ENCODE assay signal across 17 cellular contexts in genomic region chr7:25758559-25758958, GRCh38.
DNase-seq lines count a peak whose midpoint lies in the region; TF ChIP-seq lines count a peak whose summit lies in the region.
"Had no signal": no experiment of that assay in that cellular context is flagged by ENCODE, and none has a peak within 500 bp of the region (broad histone marks: within the 10 kb centered on the region; RNA-seq: fewer than 3 reads in every experiment).

No MANE protein-coding gene starts in this region.

- in situ Hi-C loops in mammary epithelial cell (cut with MboI; ENCODE audit: low sequenced_read_pairs in 2 of 2), result no loop called here

- POLR2A ChIA-PET in MCF 10A (lab: Yijun Ruan, JAX), result no interaction called here

- no peak overlapping the region for H3K27ac Mint-ChIP-seq in MCF 10A (ENCODE audit: low read depth, unreplicated experiment)
- no peak overlapping the region for H3K27ac Mint-ChIP-seq in activated T-helper 1 cell treated with anti-CD3 and anti-CD28 coated beads, Interleukin-12 subunit alpha, Interleukin-12 subunit beta, Interleukin-2, Interleukin-4 antibody, amounts not matched to agents 30 ng/mL and 10 ng/mL and 1 ng/mL, durations not matched to agents 14 hours and 24 hours and 36 hours
- H3K27ac Mint-ChIP-seq: stimulated activated memory B cell treated with anti-CD40 and anti-IgM and Interleukin-4, amounts not matched to agents 10 μg/mL and 1 μg/mL and 100 μg/mL, for 72 hours had no signal

- TF ChIP-seq EP300 in suprapubic skin (IDR thresholded peaks at IDR 0.05), result no peak

- 15% methylated on average over 4 of the region's 4 CpGs for WGBS in mammary epithelial cell (ENCODE audit: low coverage, missing lambda C conversion rate)
- WGBS in suprapubic skin, result 53% methylated on average over 4 of the region's 4 CpGs

- H3K9me3 ChIP-seq in mammary epithelial cell (replicated peaks; ENCODE audit: insufficient read depth, low read length) (no peaks in the 10 kb centered on the region), vagina (no peaks in the 10 kb centered on the region), suprapubic skin (no peaks in the 10 kb centered on the region)

- H3K4me3 ChIP-seq in mammary epithelial cell (replicated peaks in 1 of 3; ENCODE audit: insufficient read depth in 1 of 3, low read depth in 2 of 3, low read length in 3 of 3) (no peak overlapping the region), epithelial cell of esophagus (ENCODE audit: low read length) (no peak overlapping the region), vagina (no peak overlapping the region), suprapubic skin (no peak overlapping the region)

- DNase-seq in mammary epithelial cell, result peak; percentile 17
- no peak for DNase-seq in MCF 10A (ENCODE audit: unreplicated experiment)
- DNase-seq in NCI-H345 (lab: John Stamatoyannopoulos, UW), result peak; percentile 79
- peak; percentile 74 for DNase-seq in epithelial cell of esophagus (ENCODE audit: low read depth)
- DNase-seq in vagina (ENCODE audit: extremely low spot score in 2 of 2), result no peak
- no peak for DNase-seq in suprapubic skin (ENCODE audit: low spot score in 2 of 2)
- DNase-seq in NCI-H446 (lab: John Stamatoyannopoulos, UW), result no peak
- DNase-seq in activated T-helper 1 cell treated with anti-CD3 and anti-CD28 coated beads, Interleukin-12 subunit alpha, Interleukin-12 subunit beta, Interleukin-2, Interleukin-4 antibody, amounts not matched to agents 30 ng/mL and 10 ng/mL and 1 ng/mL, durations not matched to agents 14 hours and 24 hours and 36 hours (ENCODE audit: low spot score), result no peak
- DNase-seq: activated CD4-positive, alpha-beta T cell treated with anti-CD3 and anti-CD28 coated beads, Interleukin-2, amount 50 U/mL, for 1 hour; activated CD8-positive, alpha-beta memory T cell treated with anti-CD3 and anti-CD28 coated beads, Interleukin-2, amount 50 U/mL, for 48 hours; activated gamma-delta T cell treated with Interleukin-2 at 50 U/mL for 16 hours; anterior cingulate cortex; DMS53; kidney glomerular epithelial cell; retina had no signal

- H4K20me1 ChIP-seq in mammary epithelial cell (ENCODE audit: insufficient read depth, low read length), result no peaks in the 10 kb centered on the region

- no peaks in the 10 kb centered on the region for H3K79me2 ChIP-seq in mammary epithelial cell (ENCODE audit: insufficient read depth, low read length)

- peaks cover 92% of the 10 kb centered on the region for H3K27me3 Mint-ChIP-seq in MCF 10A (ENCODE audit: insufficient read depth, unreplicated experiment)
- peaks cover 13% of the 10 kb centered on the region for H3K27me3 Mint-ChIP-seq in activated T-helper 1 cell treated with anti-CD3 and anti-CD28 coated beads, Interleukin-12 subunit alpha, Interleukin-12 subunit beta, Interleukin-2, Interleukin-4 antibody, amounts not matched to agents 30 ng/mL and 10 ng/mL and 1 ng/mL, durations not matched to agents 14 hours and 24 hours and 36 hours (ENCODE audit: insufficient read depth)

- no peaks in the 10 kb centered on the region for H3K4me1 Mint-ChIP-seq in MCF 10A (ENCODE audit: insufficient read depth, unreplicated experiment)
- H3K4me1 Mint-ChIP-seq in activated T-helper 1 cell treated with anti-CD3 and anti-CD28 coated beads, Interleukin-12 subunit alpha, Interleukin-12 subunit beta, Interleukin-2, Interleukin-4 antibody, amounts not matched to agents 30 ng/mL and 10 ng/mL and 1 ng/mL, durations not matched to agents 14 hours and 24 hours and 36 hours (ENCODE audit: low read depth), result no peaks in the 10 kb centered on the region
- H3K4me1 Mint-ChIP-seq: stimulated activated memory B cell treated with anti-CD40 and anti-IgM and Interleukin-4, amounts not matched to agents 10 μg/mL and 1 μg/mL and 100 μg/mL, for 72 hours had no signal

- H3K27me3 ChIP-seq in mammary epithelial cell (ENCODE audit: insufficient read depth, low read length) (peaks cover 6% of the 10 kb centered on the region), vagina (no peaks in the 10 kb centered on the region), suprapubic skin (no peaks in the 10 kb centered on the region)

- no peaks in the 10 kb centered on the region for H3K36me3 Mint-ChIP-seq in MCF 10A (ENCODE audit: insufficient read depth, unreplicated experiment)
- no peaks in the 10 kb centered on the region for H3K36me3 Mint-ChIP-seq in activated T-helper 1 cell treated with anti-CD3 and anti-CD28 coated beads, Interleukin-12 subunit alpha, Interleukin-12 subunit beta, Interleukin-2, Interleukin-4 antibody, amounts not matched to agents 30 ng/mL and 10 ng/mL and 1 ng/mL, durations not matched to agents 14 hours and 24 hours and 36 hours (ENCODE audit: low read depth)
- H3K36me3 Mint-ChIP-seq: stimulated activated memory B cell treated with anti-CD40 and anti-IgM and Interleukin-4, amounts not matched to agents 10 μg/mL and 1 μg/mL and 100 μg/mL, for 72 hours had no signal

- H2AFZ ChIP-seq in mammary epithelial cell (ENCODE audit: low read depth, low read length), result no peak overlapping the region

- H3K27ac ChIP-seq in mammary epithelial cell (ENCODE audit: insufficient read depth, low read depth, low read length) (no peak overlapping the region), vagina (no peak overlapping the region), suprapubic skin (no peak overlapping the region)

- H3K9ac ChIP-seq in mammary epithelial cell (ENCODE audit: insufficient read depth, low read length), result no peak overlapping the region

- H3K4me1 ChIP-seq in mammary epithelial cell (ENCODE audit: insufficient read depth, low read length) (peaks cover 5% of the 10 kb centered on the region), vagina (peaks cover 19% of the 10 kb centered on the region), suprapubic skin (peaks cover 22% of the 10 kb centered on the region)

- BruUV-seq in mammary epithelial cell (replicated peaks; lab: Mats Ljungman, UMichigan), result no TSS peak
- BruUV-seq in MCF 10A (replicated peaks; lab: Mats Ljungman, UMichigan), result no TSS peak

- H3K9me3 Mint-ChIP-seq in MCF 10A (ENCODE audit: unreplicated experiment), result no peaks in the 10 kb centered on the region
- H3K9me3 Mint-ChIP-seq in activated T-helper 1 cell treated with anti-CD3 and anti-CD28 coated beads, Interleukin-12 subunit alpha, Interleukin-12 subunit beta, Interleukin-2, Interleukin-4 antibody, amounts not matched to agents 30 ng/mL and 10 ng/mL and 1 ng/mL, durations not matched to agents 14 hours and 24 hours and 36 hours, result no peaks in the 10 kb centered on the region
- H3K9me3 Mint-ChIP-seq: stimulated activated memory B cell treated with anti-CD40 and anti-IgM and Interleukin-4, amounts not matched to agents 10 μg/mL and 1 μg/mL and 100 μg/mL, for 72 hours had no signal

- no peak for TF ChIP-seq CTCF in mammary epithelial cell (conservative IDR thresholded peaks at IDR 0.05 in 1 of 2, IDR thresholded peaks at IDR 0.05 in 1 of 2; ENCODE audit: extremely low read depth in 1 of 2, insufficient read depth in 1 of 2, low read depth in 1 of 2, low read length in 2 of 2)
- TF ChIP-seq CTCF in MCF 10A (IDR thresholded peaks at IDR 0.05; ENCODE audit: unreplicated experiment), result no peak
- TF ChIP-seq CTCF in epithelial cell of esophagus (IDR thresholded peaks at IDR 0.05; ENCODE audit: insufficient read depth, low read depth, low read length, missing control alignments), result no peak
- no peak for TF ChIP-seq CTCF in vagina (IDR thresholded peaks at IDR 0.05)
- no peak for TF ChIP-seq CTCF in suprapubic skin (IDR thresholded peaks at IDR 0.05)

- CTCF ChIA-PET in mammary epithelial cell (lab: Charles Lee; ENCODE audit: low non-redundant PET) (no interaction called here), MCF 10A (lab: Yijun Ruan, JAX) (no interaction called here)

- dilution Hi-C loops in mammary epithelial cell (cut with HindIII; ENCODE audit: low sequenced_read_pairs), result no loop called here

- intact Hi-C loops in mammary epithelial cell (cut with micrococcal nuclease), result no loop called here
- intact Hi-C loops in MCF 10A (cut with micrococcal nuclease), result no loop called here
- intact Hi-C loops in vagina (cut with DNase I), result no loop called here
- intact Hi-C loops in activated T-helper 1 cell treated with anti-CD3 and anti-CD28 coated beads, Interleukin-12 subunit alpha, Interleukin-12 subunit beta, Interleukin-2, Interleukin-4 antibody, amounts not matched to agents 30 ng/mL and 10 ng/mL and 1 ng/mL, durations not matched to agents 14 hours and 24 hours and 36 hours (cut with micrococcal nuclease), result no loop called here

- TF ChIP-seq POLR2A in vagina (IDR thresholded peaks at IDR 0.05) (no peak), suprapubic skin (IDR thresholded peaks at IDR 0.05) (no peak)

- H3K4me3 Mint-ChIP-seq in MCF 10A (ENCODE audit: unreplicated experiment), result no peak overlapping the region
- no peak overlapping the region for H3K4me3 Mint-ChIP-seq in activated T-helper 1 cell treated with anti-CD3 and anti-CD28 coated beads, Interleukin-12 subunit alpha, Interleukin-12 subunit beta, Interleukin-2, Interleukin-4 antibody, amounts not matched to agents 30 ng/mL and 10 ng/mL and 1 ng/mL, durations not matched to agents 14 hours and 24 hours and 36 hours
- H3K4me3 Mint-ChIP-seq: neural crest cell; stimulated activated memory B cell treated with anti-CD40 and anti-IgM and Interleukin-4, amounts not matched to agents 10 μg/mL and 1 μg/mL and 100 μg/mL, for 72 hours had no signal

- peak overlapping the region; percentile 47 for H3K4me2 ChIP-seq in mammary epithelial cell (ENCODE audit: insufficient read depth, low read depth, low read length)

- no peaks in the 10 kb centered on the region for H3K36me3 ChIP-seq in mammary epithelial cell (ENCODE audit: insufficient read depth, low read length)
- H3K36me3 ChIP-seq in vagina, result no peaks in the 10 kb centered on the region
- no peaks in the 10 kb centered on the region for H3K36me3 ChIP-seq in suprapubic skin

Comparison
In these comparisons a context has a peak if more than half of its experiments do, and no peak if none do; other contexts are left out.
1. DNase-seq: peak in mammary epithelial cell (single experiment), NCI-H345 (single experiment) and epithelial cell of esophagus (single experiment); none in MCF 10A (single experiment), vagina (0 of 2), suprapubic skin (0 of 2), NCI-H446 (0 of 2) and activated T-helper 1 cell treated with anti-CD3 and anti-CD28 coated beads, Interleukin-12 subunit alpha, Interleukin-12 subunit beta, Interleukin-2, Interleukin-4 antibody, amounts not matched to agents 30 ng/mL and 10 ng/mL and 1 ng/mL, durations not matched to agents 14 hours and 24 hours and 36 hours (single experiment).